Comparison of ENCODE assay signal across 8 cellular contexts in genomic region chr4:2799971-2800690, GRCh38. TPM values are rescaled to one million over a fixed set of nuclear protein-coding genes. Genes with fewer than 3 reads are reported as not detected.
DNase-seq lines count a peak whose midpoint lies in the region; ATAC-seq, FAIRE-seq and TF ChIP-seq lines count a peak whose summit lies in the region.

No MANE protein-coding gene starts in this region.

- H2AFZ ChIP-seq in keratinocyte (ENCODE audit: control insufficient read depth, low read length), result peak overlapping the region; percentile 12

- H3K4me1 ChIP-seq in keratinocyte (ENCODE audit: control insufficient read depth, extremely low read depth, insufficient read depth, low read length), result peaks cover 61% of the 10 kb centered on the region
- H3K4me1 ChIP-seq in stomach, result peaks cover 76 to 97% (median 94%) of the 10 kb centered on the region in 4 donors

- TF ChIP-seq CTCF in keratinocyte (optimal IDR thresholded peaks at IDR 0.05 in 1 of 3, IDR thresholded peaks at IDR 0.05 in 1 of 3, conservative IDR thresholded peaks at IDR 0.05 in 1 of 3; ENCODE audit: extremely low read depth in 1 of 3, insufficient read depth in 2 of 3, low read length in 3 of 3) (no peak), stomach (IDR thresholded peaks at IDR 0.05) (no peak)

- no peaks in the 10 kb centered on the region for H3K9me3 Mint-ChIP-seq in IgD-negative memory B cell
- no peaks in the 10 kb centered on the region for H3K9me3 Mint-ChIP-seq in activated naive CD8-positive, alpha-beta T cell treated with anti-CD3 and anti-CD28 coated beads for 36 hours

- H3K9me3 ChIP-seq in keratinocyte (ENCODE audit: control insufficient read depth, low read depth, low read length) (no peaks in the 10 kb centered on the region), stomach (no peaks in the 10 kb centered on the region)

- no peak for FAIRE-seq in keratinocyte (lab: Jason Lieb, UNC)

- no peak for TF ChIP-seq POLR2A in stomach (IDR thresholded peaks at IDR 0.05)

- dilution Hi-C loops in keratinocyte (cut with MboI; ENCODE audit: extremely low pct_ligation_motif_present, low sequenced_read_pairs), result no loop called here

- ATAC-seq in HG02981 (IDR thresholded peaks at IDR 0.05; ENCODE audit: unreplicated experiment), result no peak

- no peak for TF ChIP-seq EP300 in stomach (IDR thresholded peaks at IDR 0.05)

- H3K9me1 ChIP-seq in keratinocyte (ENCODE audit: control insufficient read depth, extremely low read depth, insufficient read depth, low read length), result no peaks in the 10 kb centered on the region

- peaks cover 26 to 35% (median 32%) of the 10 kb centered on the region in 3 donors for H3K4me1 Mint-ChIP-seq in IgD-negative memory B cell
- peaks cover 49% of the 10 kb centered on the region for H3K4me1 Mint-ChIP-seq in activated naive CD8-positive, alpha-beta T cell treated with anti-CD3 and anti-CD28 coated beads for 36 hours

- no peaks in the 10 kb centered on the region for H3K79me2 ChIP-seq in keratinocyte (ENCODE audit: control insufficient read depth, insufficient read depth, low read length)

- peaks cover 1% of the 10 kb centered on the region for H3K36me3 Mint-ChIP-seq in IgD-negative memory B cell
- peaks cover 4% of the 10 kb centered on the region for H3K36me3 Mint-ChIP-seq in activated naive CD8-positive, alpha-beta T cell treated with anti-CD3 and anti-CD28 coated beads for 36 hours

- H3K36me3 ChIP-seq in keratinocyte (ENCODE audit: control insufficient read depth in 2 of 2, extremely low read depth in 1 of 2, insufficient read depth in 2 of 2, low read length in 2 of 2), result no peaks in the 10 kb centered on the region
- no peaks in the 10 kb centered on the region for H3K36me3 ChIP-seq in stomach

- no peak overlapping the region for H3K27ac ChIP-seq in keratinocyte (ENCODE audit: control insufficient read depth, insufficient read depth, low read length)
- H3K27ac ChIP-seq in stomach, result peak overlapping the region; percentile 64 to 92 (median 83)

- intact Hi-C loops in stomach (cut with DNase I; ENCODE audit: low total_unique reads), result no loop called here

- H4K20me1 ChIP-seq in keratinocyte (ENCODE audit: control insufficient read depth, extremely low read depth, insufficient read depth, low read length), result no peaks in the 10 kb centered on the region

- peak overlapping the region in 1 of 3 donors; percentile 43 for H3K27ac Mint-ChIP-seq in IgD-negative memory B cell
- no peak overlapping the region for H3K27ac Mint-ChIP-seq in activated naive CD8-positive, alpha-beta T cell treated with anti-CD3 and anti-CD28 coated beads for 36 hours

- H3K27me3 Mint-ChIP-seq in IgD-negative memory B cell, result peaks cover 2% of the 10 kb centered on the region
- no peaks in the 10 kb centered on the region for H3K27me3 Mint-ChIP-seq in activated naive CD8-positive, alpha-beta T cell treated with anti-CD3 and anti-CD28 coated beads for 36 hours

- H3K4me3 ChIP-seq in keratinocyte (ENCODE audit: control insufficient read depth in 2 of 3, extremely low read depth in 1 of 3, insufficient read depth in 2 of 3, low read depth in 1 of 3, low read length in 3 of 3) (peak overlapping the region in 1 of 3 experiments; percentile 28), stomach (peak overlapping the region; percentile 2 to 40 (median 28))

- WGBS in stomach, 5 donors, result 69 to 81% (median 74%) methylated on average over 13 to 23 of the region's 23 CpGs

- peak overlapping the region; percentile 47 for H3K9ac ChIP-seq in keratinocyte (ENCODE audit: control insufficient read depth, extremely low read depth, insufficient read depth, low read length)

- H3K4me2 ChIP-seq in keratinocyte (ENCODE audit: control insufficient read depth, extremely low read depth, insufficient read depth, low read depth, low read length), result peak overlapping the region; percentile 48

- H3K4me3 Mint-ChIP-seq in IgD-negative memory B cell, result peak overlapping the region; percentile 85 to 93 (median 93)
- peak overlapping the region; percentile 84 for H3K4me3 Mint-ChIP-seq in activated naive CD8-positive, alpha-beta T cell treated with anti-CD3 and anti-CD28 coated beads for 36 hours

- H3K27me3 ChIP-seq in keratinocyte (ENCODE audit: control insufficient read depth, extremely low read depth, insufficient read depth, low read length) (no peaks in the 10 kb centered on the region), stomach (no peaks in the 10 kb centered on the region)

- no peak for DNase-seq in activated naive CD8-positive, alpha-beta T cell treated with anti-CD3 and anti-CD28 coated beads for 36 hours
- no peak for DNase-seq in keratinocyte (ENCODE audit: low read depth, low spot score)
- no peak for DNase-seq in stomach
- no peak for DNase-seq in NCI-H1930 (lab: John Stamatoyannopoulos, UW)
- no peak for DNase-seq in stimulated activated CD4-positive, alpha-beta T cell treated with anti-CD3 and anti-CD28 coated beads, Interleukin-4, amount 100 ng/mL, for 24 hours
- no peak for DNase-seq in NCI-H187 (lab: John Stamatoyannopoulos, UW)

RNA-seq across cellular contexts. Expression of gene SH3BP2, which starts 7.2 kb away (rescaled TPM):
- polyA plus RNA-seq in IgD-negative memory B cell (22.7 TPM), keratinocyte (7.2 to 21.6 TPM (median 11.2 TPM) in 3 replicates), stomach (10 to 100 TPM in 2 of 3 donors, 1 to 10 TPM in 1; 9.0 to 26.7 (median 11.1) TPM)
- 10 to 100 TPM; 72.2 to 74.1 TPM for total RNA-seq in activated naive CD8-positive, alpha-beta T cell treated with anti-CD3 and anti-CD28 coated beads for 36 hours
- 20.2 TPM for polyA plus RNA-seq in keratinocyte (2011; ENCODE audit: low read depth)
- polyA plus RNA-seq in keratinocyte (2011; cell fraction: cytosol; rRNA removed), result 5.6 and 7.6 TPM in 2 replicates
- polyA plus RNA-seq in keratinocyte (2011; cell fraction: nucleus; rRNA removed), result 67.9 and 68.0 TPM in 2 replicates
- polyA plus RNA-seq in keratinocyte (2012; ENCODE audit: low replicate concordance), result 6.1 and 23.4 TPM in 2 replicates
- polyA minus RNA-seq in keratinocyte, result 33.4 to 47.9 TPM (median 41.4 TPM) in 3 replicates
- polyA minus RNA-seq in keratinocyte (2011; cell fraction: cytosol; rRNA and poly(A)+ RNA removed), result 16.1 TPM
- polyA minus RNA-seq in keratinocyte (2011; cell fraction: nucleus; rRNA and poly(A)+ RNA removed), result 25.6 and 34.7 TPM in 2 replicates
- 100 to 1,000 TPM in 2 of 5 donors, 10 to 100 TPM in 3; 31.8 to 151 (median 89.9) TPM for total RNA-seq in stomach

RNA-seq across cellular contexts. Expression of gene ADD1, which starts 43.5 kb away (rescaled TPM):
- 300 TPM for polyA plus RNA-seq in IgD-negative memory B cell
- total RNA-seq in activated naive CD8-positive, alpha-beta T cell treated with anti-CD3 and anti-CD28 coated beads for 36 hours, result 100 to 1,000 TPM; 136 TPM
- polyA plus RNA-seq in keratinocyte, result 77.0 to 138 TPM (median 109 TPM) in 3 replicates
- 108 TPM for polyA plus RNA-seq in keratinocyte (2011; ENCODE audit: low read depth)
- polyA plus RNA-seq in keratinocyte (2011; cell fraction: cytosol; rRNA removed), result 109 and 135 TPM in 2 replicates
- polyA plus RNA-seq in keratinocyte (2011; cell fraction: nucleus; rRNA removed), result 315 and 355 TPM in 2 replicates
- 91.5 and 180 TPM in 2 replicates for polyA plus RNA-seq in keratinocyte (2012; ENCODE audit: low replicate concordance)
- polyA minus RNA-seq in keratinocyte, result 79.0 to 194 TPM (median 124 TPM) in 3 replicates
- polyA minus RNA-seq in keratinocyte (2011; cell fraction: cytosol; rRNA and poly(A)+ RNA removed), result 82.9 TPM
- 79.6 and 147 TPM in 2 replicates for polyA minus RNA-seq in keratinocyte (2011; cell fraction: nucleus; rRNA and poly(A)+ RNA removed)
- 1,000 to 10,000 TPM in 1 of 5 donors, 100 to 1,000 TPM in 4; 162 to 1,174 (median 290) TPM for total RNA-seq in stomach
- polyA plus RNA-seq in stomach, result 100 to 1,000 TPM; 103 to 197 (median 127) TPM

RNA-seq across cellular contexts. Expression of gene TNIP2, which starts 44.0 kb away (rescaled TPM):
- polyA plus RNA-seq in IgD-negative memory B cell (54.5 TPM), keratinocyte (22.6 to 23.1 TPM (median 23.1 TPM) in 3 replicates), stomach (10 to 100 TPM; 36.1 to 42.5 (median 37.6) TPM)
- 10 to 100 TPM; 50.0 to 50.3 TPM for total RNA-seq in activated naive CD8-positive, alpha-beta T cell treated with anti-CD3 and anti-CD28 coated beads for 36 hours
- polyA plus RNA-seq in keratinocyte (2011; ENCODE audit: low read depth), result 33.1 TPM
- 11.7 and 26.0 TPM in 2 replicates for polyA plus RNA-seq in keratinocyte (2011; cell fraction: cytosol; rRNA removed)
- 41.6 and 42.8 TPM in 2 replicates for polyA plus RNA-seq in keratinocyte (2011; cell fraction: nucleus; rRNA removed)
- polyA plus RNA-seq in keratinocyte (2012; ENCODE audit: low replicate concordance), result 21.2 and 26.8 TPM in 2 replicates
- 7.6 to 13.0 TPM (median 9.8 TPM) in 3 replicates for polyA minus RNA-seq in keratinocyte
- polyA minus RNA-seq in keratinocyte (2011; cell fraction: cytosol; rRNA and poly(A)+ RNA removed), result 15.9 TPM
- 10.3 and 12.2 TPM in 2 replicates for polyA minus RNA-seq in keratinocyte (2011; cell fraction: nucleus; rRNA and poly(A)+ RNA removed)
- 100 to 1,000 TPM in 2 of 5 donors, 10 to 100 TPM in 3; 18.7 to 194 (median 59.6) TPM for total RNA-seq in stomach
